35 cellular contexts compared by ENCODE assay signal in the genomic region with DNA sequence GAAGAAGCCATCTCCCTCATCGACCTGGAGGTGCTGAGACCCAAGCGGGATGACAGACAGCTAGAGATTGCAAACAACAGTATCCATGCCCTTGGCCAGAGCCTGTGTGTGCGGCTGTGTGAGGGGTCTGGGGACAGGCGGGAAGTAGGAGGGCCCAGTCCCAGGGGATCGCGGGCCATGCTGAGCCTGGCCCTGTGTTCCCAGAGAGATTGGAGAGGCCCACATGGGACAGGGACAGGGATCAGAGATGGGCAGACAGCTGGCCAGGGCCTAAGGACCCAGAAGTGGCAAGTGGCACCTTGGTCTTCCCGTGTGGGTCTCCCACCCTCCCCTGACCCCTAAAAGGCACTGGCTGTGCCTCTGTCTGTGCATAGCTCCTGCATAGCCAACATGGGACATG. TPM values are rescaled to one million over a fixed set of nuclear protein-coding genes. Genes with fewer than 3 reads are reported as not detected.
"Had no signal": no experiment of that assay in that cellular context is flagged by ENCODE, and none has a peak within 500 bp of the region (broad histone marks: within the 10 kb centered on the region; RNA-seq: fewer than 3 reads in every experiment).

No MANE protein-coding gene starts in this region.

- FAIRE-seq: RCC 7860 had no signal

- H3K27ac Mint-ChIP-seq: activated CD4-positive, alpha-beta T cell treated with anti-CD3 and anti-CD28 coated beads, Interleukin-2, amount 10 ng/mL, durations not matched to agents 24 days and 14 days; activated CD8-positive, alpha-beta T cell treated with anti-CD3 and anti-CD28 coated beads for 36 hours; activated naive CD4-positive, alpha-beta T cell treated with anti-CD3 and anti-CD28 coated beads, Interleukin-2, amount 50 U/mL, for 72 hours; activated T-helper 2 cell treated with anti-CD3 and anti-CD28 coated beads, Interferon-gamma antibody, Interleukin-2, Interleukin-4, amounts not matched to agents 10 μg/mL and 5 μg/mL and 100 μg/mL, durations not matched to agents 14 hours and 24 hours and 36 hours had no signal

- H3K27me3 ChIP-seq: brain microvascular endothelial cell, cardiac muscle cell, MG63 had no signal

- H3K4me1 Mint-ChIP-seq: activated CD4-positive, alpha-beta T cell treated with anti-CD3 and anti-CD28 coated beads, Interleukin-2, amount 10 ng/mL, durations not matched to agents 24 days and 14 days had no signal

- H3K9me3 Mint-ChIP-seq: activated CD4-positive, alpha-beta T cell treated with anti-CD3 and anti-CD28 coated beads, Interleukin-2, amount 10 ng/mL, durations not matched to agents 24 days and 14 days; activated CD8-positive, alpha-beta T cell treated with anti-CD3 and anti-CD28 coated beads for 36 hours; activated naive CD4-positive, alpha-beta T cell treated with anti-CD3 and anti-CD28 coated beads, Interleukin-2, amount 50 U/mL, for 72 hours; activated T-helper 2 cell treated with anti-CD3 and anti-CD28 coated beads, Interferon-gamma antibody, Interleukin-2, Interleukin-4, amounts not matched to agents 10 μg/mL and 5 μg/mL and 100 μg/mL, durations not matched to agents 14 hours and 24 hours and 36 hours had no signal

- DNase-seq: activated CD4-positive, alpha-beta T cell treated with anti-CD3 and anti-CD28 coated beads, Interleukin-2, amount 10 ng/mL, durations not matched to agents 24 days and 14 days; activated CD4-positive, alpha-beta T cell treated with anti-CD3 and anti-CD28 coated beads, Interleukin-2, amount 50 U/mL, for 4 hours; activated CD8-positive, alpha-beta T cell treated with anti-CD3 and anti-CD28 coated beads for 36 hours; activated gamma-delta T cell; activated naive CD4-positive, alpha-beta T cell treated with Interleukin-2 at 50 U/mL for 16 hours; activated T-cell treated with anti-CD3 and anti-CD28 coated beads, Interleukin-2, amount 50 U/mL, for 1 hour; brain microvascular endothelial cell; Kasumi-1; KG1; MG63; NCI-H1092; NCI-H1417; NCI-H146; NCI-H187; NCI-H2029 treated with DMSO at 0.1 percent for 48 hours; NCI-H2107; NCI-H2171; NCI-H510A; NCI-H526; NCI-H748 treated with DMSO at 0.1 percent for 48 hours; NK-92 treated with Interleukin-12 subunit alpha and Interleukin-12 subunit beta, amount 100 ng/mL, for 24 hours; PC-3; SIG-M5; T1000; WERI-Rb-1 had no signal

- H3K4me3 Mint-ChIP-seq: activated CD4-positive, alpha-beta T cell treated with anti-CD3 and anti-CD28 coated beads, Interleukin-2, amount 10 ng/mL, durations not matched to agents 24 days and 14 days; activated CD8-positive, alpha-beta T cell treated with anti-CD3 and anti-CD28 coated beads for 36 hours had no signal

- H3K36me3 ChIP-seq: brain microvascular endothelial cell, cardiac muscle cell, WERI-Rb-1 had no signal

- H3K27me3 Mint-ChIP-seq: activated CD4-positive, alpha-beta T cell treated with anti-CD3 and anti-CD28 coated beads, Interleukin-2, amount 10 ng/mL, durations not matched to agents 24 days and 14 days; activated CD8-positive, alpha-beta T cell treated with anti-CD3 and anti-CD28 coated beads for 36 hours had no signal

- H3K4me3 ChIP-seq: cardiac muscle cell, MG63 had no signal

- H3K27ac ChIP-seq: brain microvascular endothelial cell, cardiac muscle cell, RWPE1, WERI-Rb-1 had no signal

- H3K9me3 ChIP-seq: MG63 had no signal

- H3K36me3 Mint-ChIP-seq: activated naive CD4-positive, alpha-beta T cell treated with anti-CD3 and anti-CD28 coated beads, Interleukin-2, amount 50 U/mL, for 72 hours had no signal

RNA-seq across cellular contexts. Expression of a gene that starts 10.9 kb away (rescaled TPM):
- total RNA-seq: activated CD4-positive, alpha-beta T cell treated with anti-CD3 and anti-CD28 coated beads, Interleukin-2, amount 10 ng/mL, durations not matched to agents 24 days and 14 days; activated CD8-positive, alpha-beta memory T cell treated with anti-CD3 and anti-CD28 coated beads for 36 hours; activated CD8-positive, alpha-beta T cell treated with anti-CD3 and anti-CD28 coated beads for 36 hours; activated naive CD4-positive, alpha-beta T cell treated with anti-CD3 and anti-CD28 coated beads, Interleukin-2, amount 50 U/mL, for 72 hours; activated T-helper 2 cell treated with anti-CD3 and anti-CD28 coated beads, Interferon-gamma antibody, Interleukin-2, Interleukin-4, amounts not matched to agents 10 μg/mL and 5 μg/mL and 100 μg/mL, durations not matched to agents 14 hours and 24 hours and 36 hours; cardiac muscle cell; PC-3; Right ventricle myocardium inferior; SK-MEL-5; T-helper 1 cell treated with Interleukin-12 subunit alpha and Interleukin-12 subunit beta and Interleukin-4 antibody, amounts not matched to agents 30 ng/mL and 1 ng/mL, for 36 hours; T-helper 2 cell treated with Interferon-gamma antibody and Interleukin-4, amounts not matched to agents 100 ng/mL and 5 ng/mL, for 36 hours had no signal
- polyA plus RNA-seq: cardiac muscle cell had no signal

RNA-seq across cellular contexts. Expression of a gene that starts 25.5 kb away (rescaled TPM):
- total RNA-seq: activated CD4-positive, alpha-beta T cell treated with anti-CD3 and anti-CD28 coated beads, Interleukin-2, amount 10 ng/mL, durations not matched to agents 24 days and 14 days; activated CD8-positive, alpha-beta memory T cell treated with anti-CD3 and anti-CD28 coated beads for 36 hours; activated CD8-positive, alpha-beta T cell treated with anti-CD3 and anti-CD28 coated beads for 36 hours; activated naive CD4-positive, alpha-beta T cell treated with anti-CD3 and anti-CD28 coated beads, Interleukin-2, amount 50 U/mL, for 72 hours; activated T-helper 2 cell treated with anti-CD3 and anti-CD28 coated beads, Interferon-gamma antibody, Interleukin-2, Interleukin-4, amounts not matched to agents 10 μg/mL and 5 μg/mL and 100 μg/mL, durations not matched to agents 14 hours and 24 hours and 36 hours; cardiac muscle cell; PC-3; Right ventricle myocardium inferior; SK-MEL-5; T-helper 1 cell treated with Interleukin-12 subunit alpha and Interleukin-12 subunit beta and Interleukin-4 antibody, amounts not matched to agents 30 ng/mL and 1 ng/mL, for 36 hours; T-helper 2 cell treated with Interferon-gamma antibody and Interleukin-4, amounts not matched to agents 100 ng/mL and 5 ng/mL, for 36 hours had no signal
- polyA plus RNA-seq: cardiac muscle cell had no signal
